1 cellular context compared by ENCODE assay signal in the genomic region with DNA sequence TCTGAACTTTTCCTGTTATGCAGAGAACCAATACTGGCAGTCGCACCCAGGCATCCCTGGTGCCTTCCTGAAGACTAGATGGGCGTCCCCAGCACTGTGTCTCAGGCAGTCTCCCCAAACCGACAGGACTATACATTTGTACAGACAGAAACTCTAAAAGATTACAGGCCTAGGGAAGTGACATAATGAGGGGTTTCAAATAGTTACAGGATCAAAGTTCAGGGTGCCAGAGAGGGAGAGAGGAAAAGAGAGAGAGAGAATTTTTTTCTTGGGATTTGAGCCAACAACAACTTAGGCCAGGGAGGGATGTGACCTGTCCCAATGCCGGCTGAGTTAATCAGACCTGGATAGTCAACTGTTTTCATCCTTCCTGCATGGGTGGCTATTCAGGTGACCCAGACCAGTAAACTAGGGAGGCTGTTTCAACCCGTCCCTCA.
TF ChIP-seq lines count a peak whose summit lies in the region.

No MANE protein-coding gene starts in this region.

TF ChIP-seq in HepG2, 621 proteins besides CTCF, POLR2A, EP300 and RAD21 (continued from another document and continues in another):
- TF ChIP-seq, protein P1, sequence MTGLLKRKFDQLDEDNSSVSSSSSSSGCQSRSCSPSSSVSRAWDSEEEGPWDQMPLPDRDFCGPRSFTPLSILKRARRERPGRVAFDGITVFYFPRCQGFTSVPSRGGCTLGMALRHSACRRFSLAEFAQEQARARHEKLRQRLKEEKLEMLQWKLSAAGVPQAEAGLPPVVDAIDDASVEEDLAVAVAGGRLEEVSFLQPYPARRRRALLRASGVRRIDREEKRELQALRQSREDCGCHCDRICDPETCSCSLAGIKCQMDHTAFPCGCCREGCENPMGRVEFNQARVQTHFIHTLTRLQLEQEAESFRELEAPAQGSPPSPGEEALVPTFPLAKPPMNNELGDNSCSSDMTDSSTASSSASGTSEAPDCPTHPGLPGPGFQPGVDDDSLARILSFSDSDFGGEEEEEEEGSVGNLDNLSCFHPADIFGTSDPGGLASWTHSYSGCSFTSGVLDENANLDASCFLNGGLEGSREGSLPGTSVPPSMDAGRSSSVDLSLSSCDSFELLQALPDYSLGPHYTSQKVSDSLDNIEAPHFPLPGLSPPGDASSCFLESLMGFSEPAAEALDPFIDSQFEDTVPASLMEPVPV (CRISPR knock-in tag; IDR thresholded peaks at IDR 0.05) = no peak
- TF ChIP-seq U2AF2 (IDR thresholded peaks at IDR 0.05; ENCODE audit: low read depth, low read length) (no peak), SOX6 (IDR thresholded peaks at IDR 0.05) (no peak), SOX6 (CRISPR knock-in tag; IDR thresholded peaks at IDR 0.05) (peak; percentile 22; the same call in 1 of the 2 replicates), ZNF33B (CRISPR knock-in tag; IDR thresholded peaks at IDR 0.05) (no peak), DNMT1 (CRISPR knock-in tag; IDR thresholded peaks at IDR 0.05) (no peak), NFKBIZ (CRISPR knock-in tag; IDR thresholded peaks at IDR 0.05) (no peak), ZBTB46 (CRISPR knock-in tag; IDR thresholded peaks at IDR 0.05; ENCODE audit: borderline replicate concordance) (no peak), HNF4G (IDR thresholded peaks at IDR 0.05; ENCODE audit: borderline replicate concordance, low read depth, low read length) (peak; percentile 79), HNF4G (CRISPR knock-in tag; IDR thresholded peaks at IDR 0.05; ENCODE audit: borderline replicate concordance, low read depth) (peak; percentile 52; the same call in 1 of the 2 replicates), SMAD1 (CRISPR knock-in tag; IDR thresholded peaks at IDR 0.05; ENCODE audit: borderline replicate concordance, low read depth) (no peak), MTA1 (CRISPR knock-in tag; IDR thresholded peaks at IDR 0.05; ENCODE audit: borderline replicate concordance) (no peak), ZFY (CRISPR knock-in tag; IDR thresholded peaks at IDR 0.05) (peak; percentile 28), GABPB1 (CRISPR knock-in tag; IDR thresholded peaks at IDR 0.05) (0 out of 2 replicates have a peak, but pooled peaks have one; percentile 19), ZNF280B (CRISPR knock-in tag; IDR thresholded peaks at IDR 0.05; ENCODE audit: borderline replicate concordance) (no peak), SNRNP70 (IDR thresholded peaks at IDR 0.05; ENCODE audit: low read depth, low read length) (no peak), CENPT (CRISPR knock-in tag; IDR thresholded peaks at IDR 0.05; ENCODE audit: low read depth) (no peak), ZNF101 (CRISPR knock-in tag; IDR thresholded peaks at IDR 0.05; ENCODE audit: borderline replicate concordance, low read depth) (no peak), ATAD3A (CRISPR knock-in tag; IDR thresholded peaks at IDR 0.05) (no peak), ZNF510 (CRISPR knock-in tag; IDR thresholded peaks at IDR 0.05; ENCODE audit: low read depth) (no peak), AHR (CRISPR knock-in tag; IDR thresholded peaks at IDR 0.05) (no peak), AGO2 (optimal IDR thresholded peaks at IDR 0.05; ENCODE audit: low read depth, low read length) (no peak), PBX3 (CRISPR knock-in tag; IDR thresholded peaks at IDR 0.05; ENCODE audit: borderline replicate concordance) (no peak), SALL1 (CRISPR knock-in tag; IDR thresholded peaks at IDR 0.05) (peak; percentile 62), ZNF737 (CRISPR knock-in tag; IDR thresholded peaks at IDR 0.05; ENCODE audit: borderline replicate concordance) (no peak), CHD2 (IDR thresholded peaks at IDR 0.05; ENCODE audit: low read depth, low read length) (no peak), KAT7 (CRISPR knock-in tag; IDR thresholded peaks at IDR 0.05; ENCODE audit: borderline replicate concordance) (0 out of 2 replicates have a peak, but pooled peaks have one; percentile 18), FOXJ3 (CRISPR knock-in tag; IDR thresholded peaks at IDR 0.05; ENCODE audit: borderline replicate concordance) (peak; percentile 40; the same call in 1 of the 2 replicates), ZNF317 (CRISPR knock-in tag; IDR thresholded peaks at IDR 0.05) (no peak), TBP (CRISPR knock-in tag; IDR thresholded peaks at IDR 0.05) (no peak), TARDBP (CRISPR knock-in tag; IDR thresholded peaks at IDR 0.05) (0 out of 2 replicates have a peak, but pooled peaks have one; percentile 49), ZNF614 (CRISPR knock-in tag; IDR thresholded peaks at IDR 0.05; ENCODE audit: borderline replicate concordance) (no peak), NRL (CRISPR knock-in tag; IDR thresholded peaks at IDR 0.05; ENCODE audit: borderline replicate concordance) (no peak), FOXK1 (CRISPR knock-in tag; IDR thresholded peaks at IDR 0.05; ENCODE audit: borderline replicate concordance, low read depth) (no peak; the same call in 1 of the 2 replicates), HNRNPL (IDR thresholded peaks at IDR 0.05; ENCODE audit: low read depth, low read length) (no peak), CHCHD3 (CRISPR knock-in tag; IDR thresholded peaks at IDR 0.05) (no peak), MED8 (CRISPR knock-in tag; IDR thresholded peaks at IDR 0.05; ENCODE audit: insufficient replicate concordance) (no peak)
- TF ChIP-seq, protein P2, sequence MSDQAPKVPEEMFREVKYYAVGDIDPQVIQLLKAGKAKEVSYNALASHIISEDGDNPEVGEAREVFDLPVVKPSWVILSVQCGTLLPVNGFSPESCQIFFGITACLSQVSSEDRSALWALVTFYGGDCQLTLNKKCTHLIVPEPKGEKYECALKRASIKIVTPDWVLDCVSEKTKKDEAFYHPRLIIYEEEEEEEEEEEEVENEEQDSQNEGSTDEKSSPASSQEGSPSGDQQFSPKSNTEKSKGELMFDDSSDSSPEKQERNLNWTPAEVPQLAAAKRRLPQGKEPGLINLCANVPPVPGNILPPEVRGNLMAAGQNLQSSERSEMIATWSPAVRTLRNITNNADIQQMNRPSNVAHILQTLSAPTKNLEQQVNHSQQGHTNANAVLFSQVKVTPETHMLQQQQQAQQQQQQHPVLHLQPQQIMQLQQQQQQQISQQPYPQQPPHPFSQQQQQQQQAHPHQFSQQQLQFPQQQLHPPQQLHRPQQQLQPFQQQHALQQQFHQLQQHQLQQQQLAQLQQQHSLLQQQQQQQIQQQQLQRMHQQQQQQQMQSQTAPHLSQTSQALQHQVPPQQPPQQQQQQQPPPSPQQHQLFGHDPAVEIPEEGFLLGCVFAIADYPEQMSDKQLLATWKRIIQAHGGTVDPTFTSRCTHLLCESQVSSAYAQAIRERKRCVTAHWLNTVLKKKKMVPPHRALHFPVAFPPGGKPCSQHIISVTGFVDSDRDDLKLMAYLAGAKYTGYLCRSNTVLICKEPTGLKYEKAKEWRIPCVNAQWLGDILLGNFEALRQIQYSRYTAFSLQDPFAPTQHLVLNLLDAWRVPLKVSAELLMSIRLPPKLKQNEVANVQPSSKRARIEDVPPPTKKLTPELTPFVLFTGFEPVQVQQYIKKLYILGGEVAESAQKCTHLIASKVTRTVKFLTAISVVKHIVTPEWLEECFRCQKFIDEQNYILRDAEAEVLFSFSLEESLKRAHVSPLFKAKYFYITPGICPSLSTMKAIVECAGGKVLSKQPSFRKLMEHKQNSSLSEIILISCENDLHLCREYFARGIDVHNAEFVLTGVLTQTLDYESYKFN (CRISPR knock-in tag; conservative IDR thresholded peaks at IDR 0.05) = peak; percentile 83
- TF ChIP-seq, protein P3, sequence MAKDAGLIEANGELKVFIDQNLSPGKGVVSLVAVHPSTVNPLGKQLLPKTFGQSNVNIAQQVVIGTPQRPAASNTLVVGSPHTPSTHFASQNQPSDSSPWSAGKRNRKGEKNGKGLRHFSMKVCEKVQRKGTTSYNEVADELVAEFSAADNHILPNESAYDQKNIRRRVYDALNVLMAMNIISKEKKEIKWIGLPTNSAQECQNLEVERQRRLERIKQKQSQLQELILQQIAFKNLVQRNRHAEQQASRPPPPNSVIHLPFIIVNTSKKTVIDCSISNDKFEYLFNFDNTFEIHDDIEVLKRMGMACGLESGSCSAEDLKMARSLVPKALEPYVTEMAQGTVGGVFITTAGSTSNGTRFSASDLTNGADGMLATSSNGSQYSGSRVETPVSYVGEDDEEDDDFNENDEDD (CRISPR knock-in tag; IDR thresholded peaks at IDR 0.05; ENCODE audit: borderline replicate concordance) = no peak
- TF ChIP-seq, protein P4, sequence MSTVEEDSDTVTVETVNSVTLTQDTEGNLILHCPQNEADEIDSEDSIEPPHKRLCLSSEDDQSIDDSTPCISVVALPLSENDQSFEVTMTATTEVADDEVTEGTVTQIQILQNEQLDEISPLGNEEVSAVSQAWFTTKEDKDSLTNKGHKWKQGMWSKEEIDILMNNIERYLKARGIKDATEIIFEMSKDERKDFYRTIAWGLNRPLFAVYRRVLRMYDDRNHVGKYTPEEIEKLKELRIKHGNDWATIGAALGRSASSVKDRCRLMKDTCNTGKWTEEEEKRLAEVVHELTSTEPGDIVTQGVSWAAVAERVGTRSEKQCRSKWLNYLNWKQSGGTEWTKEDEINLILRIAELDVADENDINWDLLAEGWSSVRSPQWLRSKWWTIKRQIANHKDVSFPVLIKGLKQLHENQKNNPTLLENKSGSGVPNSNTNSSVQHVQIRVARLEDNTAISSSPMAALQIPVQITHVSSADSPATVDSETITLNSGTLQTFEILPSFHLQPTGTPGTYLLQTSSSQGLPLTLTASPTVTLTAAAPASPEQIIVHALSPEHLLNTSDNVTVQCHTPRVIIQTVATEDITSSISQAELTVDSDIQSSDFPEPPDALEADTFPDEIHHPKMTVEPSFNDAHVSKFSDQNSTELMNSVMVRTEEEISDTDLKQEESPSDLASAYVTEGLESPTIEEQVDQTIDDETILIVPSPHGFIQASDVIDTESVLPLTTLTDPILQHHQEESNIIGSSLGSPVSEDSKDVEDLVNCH (CRISPR knock-in tag; IDR thresholded peaks at IDR 0.05) = no peak
- TF ChIP-seq, protein P5, sequence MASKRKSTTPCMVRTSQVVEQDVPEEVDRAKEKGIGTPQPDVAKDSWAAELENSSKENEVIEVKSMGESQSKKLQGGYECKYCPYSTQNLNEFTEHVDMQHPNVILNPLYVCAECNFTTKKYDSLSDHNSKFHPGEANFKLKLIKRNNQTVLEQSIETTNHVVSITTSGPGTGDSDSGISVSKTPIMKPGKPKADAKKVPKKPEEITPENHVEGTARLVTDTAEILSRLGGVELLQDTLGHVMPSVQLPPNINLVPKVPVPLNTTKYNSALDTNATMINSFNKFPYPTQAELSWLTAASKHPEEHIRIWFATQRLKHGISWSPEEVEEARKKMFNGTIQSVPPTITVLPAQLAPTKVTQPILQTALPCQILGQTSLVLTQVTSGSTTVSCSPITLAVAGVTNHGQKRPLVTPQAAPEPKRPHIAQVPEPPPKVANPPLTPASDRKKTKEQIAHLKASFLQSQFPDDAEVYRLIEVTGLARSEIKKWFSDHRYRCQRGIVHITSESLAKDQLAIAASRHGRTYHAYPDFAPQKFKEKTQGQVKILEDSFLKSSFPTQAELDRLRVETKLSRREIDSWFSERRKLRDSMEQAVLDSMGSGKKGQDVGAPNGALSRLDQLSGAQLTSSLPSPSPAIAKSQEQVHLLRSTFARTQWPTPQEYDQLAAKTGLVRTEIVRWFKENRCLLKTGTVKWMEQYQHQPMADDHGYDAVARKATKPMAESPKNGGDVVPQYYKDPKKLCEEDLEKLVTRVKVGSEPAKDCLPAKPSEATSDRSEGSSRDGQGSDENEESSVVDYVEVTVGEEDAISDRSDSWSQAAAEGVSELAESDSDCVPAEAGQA (IDR thresholded peaks at IDR 0.05; ENCODE audit: low read depth) = no peak
- TF ChIP-seq, protein P5 (CRISPR knock-in tag; IDR thresholded peaks at IDR 0.05; ENCODE audit: borderline replicate concordance) = no peak
